1 cellular context compared by ENCODE assay signal in the genomic region with DNA sequence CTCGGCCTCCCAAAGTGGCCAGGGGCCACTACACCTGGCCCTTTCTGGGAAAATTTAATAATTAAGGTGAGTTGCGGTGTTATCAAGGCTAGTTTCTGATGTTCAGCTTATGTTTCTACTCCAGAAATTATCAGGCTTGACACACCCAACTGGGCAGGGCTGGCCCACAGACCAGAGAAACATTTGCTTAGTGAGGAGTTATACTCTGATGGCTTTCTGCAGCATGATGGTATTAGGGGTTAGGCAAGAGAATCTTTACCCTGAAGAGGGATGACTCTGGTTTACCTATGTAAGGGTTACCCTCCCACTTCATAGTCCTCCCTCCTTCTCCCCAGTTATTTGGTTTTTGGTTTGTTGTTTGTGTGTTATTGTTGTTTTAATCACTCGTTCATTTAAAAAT.
TF ChIP-seq lines count a peak whose summit lies in the region.

No MANE protein-coding gene starts in this region.

TF ChIP-seq in HepG2, 621 proteins besides CTCF, POLR2A, EP300 and RAD21 (continued from another document):
- TF ChIP-seq, protein P1, sequence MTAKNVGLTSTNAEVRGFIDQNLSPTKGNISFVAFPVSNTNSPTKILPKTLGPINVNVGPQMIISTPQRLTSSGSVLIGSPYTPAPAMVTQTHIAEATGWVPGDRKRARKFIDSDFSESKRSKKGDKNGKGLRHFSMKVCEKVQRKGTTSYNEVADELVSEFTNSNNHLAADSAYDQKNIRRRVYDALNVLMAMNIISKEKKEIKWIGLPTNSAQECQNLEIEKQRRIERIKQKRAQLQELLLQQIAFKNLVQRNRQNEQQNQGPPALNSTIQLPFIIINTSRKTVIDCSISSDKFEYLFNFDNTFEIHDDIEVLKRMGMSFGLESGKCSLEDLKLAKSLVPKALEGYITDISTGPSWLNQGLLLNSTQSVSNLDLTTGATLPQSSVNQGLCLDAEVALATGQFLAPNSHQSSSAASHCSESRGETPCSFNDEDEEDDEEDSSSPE (CRISPR knock-in tag; IDR thresholded peaks at IDR 0.05), result no peak
- TF ChIP-seq YEATS4 (CRISPR knock-in tag; IDR thresholded peaks at IDR 0.05; ENCODE audit: borderline replicate concordance) (0 out of 2 replicates have a peak, but pooled peaks have one; percentile 18), NR2F6 (IDR thresholded peaks at IDR 0.05) (no peak), NR2F6 (CRISPR knock-in tag; IDR thresholded peaks at IDR 0.05) (no peak)
